In the genomic region with DNA sequence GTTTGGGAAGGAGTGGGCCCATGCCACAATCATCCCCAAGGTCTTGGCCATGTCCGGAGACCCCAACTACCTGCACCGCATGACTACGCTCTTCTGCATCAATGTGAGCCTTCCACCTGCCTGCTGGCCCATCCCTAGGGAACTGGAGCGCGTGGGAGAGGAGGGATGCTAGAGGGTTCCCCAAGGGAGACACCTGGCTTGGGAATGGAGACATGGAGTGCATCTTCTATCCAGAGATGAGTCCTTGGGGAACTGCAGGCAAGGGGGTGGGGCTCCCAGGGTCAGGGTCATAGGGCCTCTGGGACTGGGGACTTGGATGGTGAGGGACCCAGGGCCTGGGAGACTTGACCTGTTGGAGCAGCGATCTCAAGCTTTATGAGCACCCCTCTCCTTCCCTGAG, we compare ENCODE assay signal across 19 cellular contexts.
"Had no signal": no experiment of that assay in that cellular context is flagged by ENCODE, and none has a peak within 500 bp of the region (broad histone marks: within the 10 kb centered on the region; RNA-seq: fewer than 3 reads in every experiment).

No MANE protein-coding gene starts in this region.

- H3K4me2 ChIP-seq: hepatocyte, smooth muscle cell had no signal

- H3K9me3 Mint-ChIP-seq: dendritic cell treated with granulocyte-macrophage colony-stimulating factor and Interleukin-4, amounts not matched to agents 40 ng/mL and 50 ng/mL, for 4 days; effector memory CD8-positive, alpha-beta T cell; naive thymus-derived CD8-positive, alpha-beta T cell had no signal

- H3K79me2 ChIP-seq: hepatocyte had no signal

- H3K27me3 ChIP-seq: foreskin keratinocyte, hepatocyte, ovary, right atrium auricular region, tibial artery, upper lobe of left lung, uterus had no signal

- FAIRE-seq: colon had no signal

- H3K36me3 ChIP-seq: ovary, uterus had no signal

- H3K4me3 ChIP-seq: hepatocyte, mucosa of descending colon, ovary, right atrium auricular region, smooth muscle cell, tibial artery, upper lobe of left lung, uterus had no signal

- H2AFZ ChIP-seq: hepatocyte had no signal

- ATAC-seq: effector memory CD8-positive, alpha-beta T cell; foreskin keratinocyte; mucosa of descending colon; naive thymus-derived CD8-positive, alpha-beta T cell had no signal

- H3K27ac Mint-ChIP-seq: dendritic cell treated with granulocyte-macrophage colony-stimulating factor and Interleukin-4, amounts not matched to agents 40 ng/mL and 50 ng/mL, for 4 days had no signal

- H3K27me3 Mint-ChIP-seq: dendritic cell treated with granulocyte-macrophage colony-stimulating factor and Interleukin-4, amounts not matched to agents 40 ng/mL and 50 ng/mL, for 4 days; effector memory CD8-positive, alpha-beta T cell; naive thymus-derived CD8-positive, alpha-beta T cell had no signal

- H3K4me3 Mint-ChIP-seq: dendritic cell treated with granulocyte-macrophage colony-stimulating factor and Interleukin-4, amounts not matched to agents 40 ng/mL and 50 ng/mL, for 4 days; effector memory CD8-positive, alpha-beta T cell; naive thymus-derived CD8-positive, alpha-beta T cell had no signal

- H3K4me1 ChIP-seq: foreskin keratinocyte, right atrium auricular region, tibial artery, upper lobe of left lung, uterus had no signal

- DNase-seq: cerebellar nuclear complex; effector memory CD8-positive, alpha-beta T cell; erythroblast; foreskin keratinocyte; head of caudate nucleus; kidney glomerular epithelial cell; mammary epithelial cell; mucosa of descending colon; naive thymus-derived CD8-positive, alpha-beta T cell; stimulated activated CD4-positive, alpha-beta T cell treated with anti-CD3 and anti-CD28 coated beads, Interleukin-2, amount 100 ng/mL, for 48 hours; upper lobe of left lung; uterus had no signal

- H3K27ac ChIP-seq: foreskin keratinocyte, hepatocyte, ovary, right atrium auricular region, tibial artery, upper lobe of left lung, uterus had no signal

- H3K9me3 ChIP-seq: mucosa of descending colon, ovary, right atrium auricular region, tibial artery, upper lobe of left lung, uterus had no signal
